16 cellular contexts compared by ENCODE assay signal in genomic region chr3:15299036-15299435, GRCh38.
DNase-seq lines count a peak whose midpoint lies in the region; ATAC-seq, FAIRE-seq and TF ChIP-seq lines count a peak whose summit lies in the region.
"Had no signal": no experiment of that assay in that cellular context is flagged by ENCODE, and none has a peak within 500 bp of the region (broad histone marks: within the 10 kb centered on the region; RNA-seq: fewer than 3 reads in every experiment).

No MANE protein-coding gene starts in this region.

- H3K4me3 ChIP-seq in parathyroid adenoma (ENCODE audit: low read depth, low read length), result no peak overlapping the region
- H3K4me3 ChIP-seq: coronary artery, neural progenitor cell, skin epidermis had no signal

- no peaks in the 10 kb centered on the region for H3K9me3 ChIP-seq in parathyroid adenoma (ENCODE audit: control insufficient read depth, low read length)

- TF ChIP-seq CTCF in parathyroid adenoma (IDR thresholded peaks at IDR 0.05), result no peak

- H3K4me1 Mint-ChIP-seq in effector memory CD8-positive, alpha-beta T cell (ENCODE audit: low read depth in 2 of 2), result peaks cover 69 to 85% of the 10 kb centered on the region in 2 donors
- H3K4me1 Mint-ChIP-seq: neural progenitor cell had no signal

- H3K79me2 ChIP-seq in parathyroid adenoma, result peaks cover 69% of the 10 kb centered on the region

- peaks cover 46% of the 10 kb centered on the region for H3K36me3 Mint-ChIP-seq in effector memory CD8-positive, alpha-beta T cell (ENCODE audit: insufficient read depth)

- no peak overlapping the region for H3K9ac ChIP-seq in parathyroid adenoma
- H3K9ac ChIP-seq: neural progenitor cell had no signal

- H3K4me3 Mint-ChIP-seq in effector memory CD8-positive, alpha-beta T cell, result peak overlapping the region; percentile 1 to 82
- H3K4me3 Mint-ChIP-seq: H9, neural progenitor cell had no signal

- no peak overlapping the region for H2AFZ ChIP-seq in parathyroid adenoma
- H2AFZ ChIP-seq: neural progenitor cell had no signal

- DNase-seq in DMS 273 (lab: John Stamatoyannopoulos, UW; ENCODE audit: unreplicated experiment) (peak; percentile 92), NCI-H82 treated with DMSO at 0.1 percent for 48 hours (lab: John Stamatoyannopoulos, UW; ENCODE audit: unreplicated experiment) (peak; percentile 17), HTR-8/SVneo (ENCODE audit: insufficient read length, low spot score) (no peak), iPS-NIHi7 (ENCODE audit: extremely low spot score) (no peak), DMS53 (lab: John Stamatoyannopoulos, UW) (no peak), pons (ENCODE audit: low spot score) (no peak)
- no peak for DNase-seq in effector memory CD8-positive, alpha-beta T cell
- DNase-seq: activated CD4-positive, CD25-positive, alpha-beta regulatory T cell treated with anti-CD3 and anti-CD28 coated beads, Interleukin-2, amount 50 U/mL, for 72 hours; amniotic stem cell; DND-41; H9; KBM-7 had no signal

- FAIRE-seq in HTR-8/SVneo (lab: Jason Lieb, UNC), result no peak

- peaks cover 9% of the 10 kb centered on the region for H3K4me1 ChIP-seq in parathyroid adenoma
- H3K4me1 ChIP-seq: neural progenitor cell had no signal

- H3K27ac Mint-ChIP-seq in effector memory CD8-positive, alpha-beta T cell, result peak overlapping the region in 1 of 2 donors; percentile 90
- H3K27ac Mint-ChIP-seq: H9, neural progenitor cell had no signal

- no peak for ATAC-seq in effector memory CD8-positive, alpha-beta T cell (replicated peaks)

- H3K4me2 ChIP-seq in parathyroid adenoma (ENCODE audit: low read length), result no peak overlapping the region
- H3K4me2 ChIP-seq: neural progenitor cell had no signal

- no peaks in the 10 kb centered on the region for H3K36me3 ChIP-seq in parathyroid adenoma (ENCODE audit: control insufficient read depth, insufficient read depth, low read length)
- H3K36me3 ChIP-seq: neural progenitor cell had no signal

- H3K9me3 Mint-ChIP-seq in effector memory CD8-positive, alpha-beta T cell, result no peaks in the 10 kb centered on the region
- H3K9me3 Mint-ChIP-seq: H9, neural progenitor cell had no signal

- no peaks in the 10 kb centered on the region for H3K27me3 ChIP-seq in parathyroid adenoma (ENCODE audit: control insufficient read depth, insufficient read depth, low read length)
- H3K27me3 ChIP-seq: neural progenitor cell had no signal

- no peaks in the 10 kb centered on the region for H3K27me3 Mint-ChIP-seq in effector memory CD8-positive, alpha-beta T cell

- H3K27ac ChIP-seq in parathyroid adenoma, result peak overlapping the region; percentile 8
- H3K27ac ChIP-seq: coronary artery, neural progenitor cell had no signal

Comparison
In these comparisons a context has a peak if more than half of its experiments do, and no peak if none do; other contexts are left out.
1. DNase-seq: peak in DMS 273 (single experiment) and NCI-H82 treated with DMSO at 0.1 percent for 48 hours (single experiment); none in effector memory CD8-positive, alpha-beta T cell (0 of 3), HTR-8/SVneo (single experiment), iPS-NIHi7 (single experiment), DMS53 (single experiment) and pons (single experiment).